8 cellular contexts compared by ENCODE assay signal in the genomic region with DNA sequence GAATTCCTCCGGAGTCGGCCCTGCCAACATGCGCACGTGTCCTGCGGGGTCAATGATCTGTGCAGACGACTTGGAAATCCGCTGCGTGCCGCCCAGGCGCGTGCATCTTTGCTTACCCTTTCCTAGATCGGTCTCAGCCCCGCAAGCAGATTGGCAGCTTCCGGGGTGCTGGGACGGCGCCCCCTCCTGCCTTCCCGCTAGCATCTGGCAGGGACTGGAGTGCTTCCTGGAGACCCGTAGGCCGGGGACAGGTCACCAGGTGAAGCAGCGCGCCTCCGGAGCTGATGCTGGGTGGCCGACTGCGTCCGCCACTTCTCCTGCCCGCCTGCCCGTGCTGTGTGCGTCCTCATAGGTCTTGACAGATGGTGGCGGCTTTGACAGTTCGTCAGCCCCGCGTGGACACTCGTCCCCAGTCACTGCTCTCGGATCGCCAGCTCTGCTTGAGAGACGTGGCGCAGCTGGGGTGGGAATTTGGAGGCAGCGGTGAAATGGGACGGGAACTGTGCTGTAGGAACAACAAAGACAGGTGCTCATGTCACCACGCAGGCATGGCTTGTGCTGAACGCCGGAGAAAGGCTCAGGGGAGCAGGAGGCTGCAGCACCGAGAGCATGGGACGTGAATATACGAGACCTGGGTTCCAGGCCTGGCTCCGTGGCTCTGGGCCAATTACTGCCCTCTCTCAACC. TPM values are rescaled to one million over a fixed set of nuclear protein-coding genes. Genes with fewer than 3 reads are reported as not detected.
DNase-seq lines count a peak whose midpoint lies in the region; ATAC-seq and TF ChIP-seq lines count a peak whose summit lies in the region.

No MANE protein-coding gene starts in this region.

- peaks cover 27% of the 10 kb centered on the region for H3K27me3 Mint-ChIP-seq in CD8-positive, alpha-beta T cell (ENCODE audit: low read depth)
- H3K27me3 Mint-ChIP-seq in activated B cell treated with CpG ODN at 0.5 μM for 24 hours = peaks cover 35% of the 10 kb centered on the region

- H3K4me1 Mint-ChIP-seq in CD8-positive, alpha-beta T cell (ENCODE audit: low read depth) = peaks cover 18% of the 10 kb centered on the region
- peaks cover 18% of the 10 kb centered on the region for H3K4me1 Mint-ChIP-seq in activated B cell treated with CpG ODN at 0.5 μM for 24 hours

- POLR2A ChIA-PET in CD8-positive, alpha-beta T cell (lab: Charles Lee) = no interaction called here
- POLR2A ChIA-PET in activated B cell treated with CpG ODN at 0.5 μM for 24 hours (lab: Charles Lee) = no interaction called here

- no peak overlapping the region for H3K27ac Mint-ChIP-seq in CD8-positive, alpha-beta T cell
- no peak overlapping the region for H3K27ac Mint-ChIP-seq in activated B cell treated with CpG ODN at 0.5 μM for 24 hours

- no peaks in the 10 kb centered on the region for H3K9me3 Mint-ChIP-seq in CD8-positive, alpha-beta T cell
- H3K9me3 Mint-ChIP-seq in activated B cell treated with CpG ODN at 0.5 μM for 24 hours = no peaks in the 10 kb centered on the region

- CTCF ChIA-PET in CD8-positive, alpha-beta T cell (lab: Charles Lee) = interaction anchor here (0.7 to 3.4 kb wide), 39 partner anchors 8 to 1065 kb away, joined by 3 to 68 read pairs (median 4); no protein-coding TSS in a partner anchor
- CTCF ChIA-PET in activated B cell treated with CpG ODN at 0.5 μM for 24 hours (lab: Charles Lee) = interaction anchor here (0.6 to 3.9 kb wide), 20 partner anchors 11 to 493 kb away, joined by 3 to 89 read pairs (median 4); a partner anchor contains a TSS

- TF ChIP-seq CTCF in CD8-positive, alpha-beta T cell (IDR thresholded peaks at IDR 0.05) = no peak
- TF ChIP-seq CTCF in activated B cell treated with CpG ODN at 0.5 μM for 24 hours (IDR thresholded peaks at IDR 0.05) (no peak), fibroblast of pulmonary artery (IDR thresholded peaks at IDR 0.05; ENCODE audit: low read length, missing control alignments) (no peak)

- intact Hi-C loops in CD8-positive, alpha-beta T cell (cut with DNase I, micrococcal nuclease) = loop anchor here (1.0 to 10.0 kb wide), 4 partner anchors 197 to 869 kb away; a partner anchor contains a TSS
- intact Hi-C loops in activated B cell treated with CpG ODN at 0.5 μM for 24 hours (cut with micrococcal nuclease) = loop anchor here (1.0 to 5.0 kb wide), 5 partner anchors 327 to 733 kb away; a partner anchor contains a TSS

- H3K27ac ChIP-seq in CD8-positive, alpha-beta T cell (ENCODE audit: low read depth, low read length) = no peak overlapping the region

- H3K4me3 Mint-ChIP-seq in CD8-positive, alpha-beta T cell = peak overlapping the region; percentile 92
- H3K4me3 Mint-ChIP-seq in activated B cell treated with CpG ODN at 0.5 μM for 24 hours = peak overlapping the region; percentile 85

- no peaks in the 10 kb centered on the region for H3K36me3 ChIP-seq in CD8-positive, alpha-beta T cell (ENCODE audit: insufficient read depth, low read length)

- no peaks in the 10 kb centered on the region for H3K27me3 ChIP-seq in CD8-positive, alpha-beta T cell (ENCODE audit: insufficient read depth, low read length)

- H3K9me3 ChIP-seq in CD8-positive, alpha-beta T cell (ENCODE audit: low read length) = no peaks in the 10 kb centered on the region

- peak; percentile 61 for ATAC-seq in CD8-positive, alpha-beta T cell
- ATAC-seq in GM19035 (IDR thresholded peaks at IDR 0.05; ENCODE audit: unreplicated experiment) (peak; percentile 46), HG03139 (IDR thresholded peaks at IDR 0.05; ENCODE audit: unreplicated experiment) (peak; percentile 27), activated B cell treated with CpG ODN at 0.5 μM for 24 hours (ENCODE audit: low read depth) (peak; percentile 37)

- peak overlapping the region; percentile 53 for H3K4me3 ChIP-seq in CD8-positive, alpha-beta T cell (ENCODE audit: low read depth, low read length)
- peak overlapping the region; percentile 40 for H3K4me3 ChIP-seq in fibroblast of pulmonary artery (replicated peaks; ENCODE audit: low read depth, low read length)

- H3K4me1 ChIP-seq in CD8-positive, alpha-beta T cell (ENCODE audit: insufficient read depth, low read length) = peaks cover 6% of the 10 kb centered on the region

- peaks cover 2% of the 10 kb centered on the region for H3K36me3 Mint-ChIP-seq in CD8-positive, alpha-beta T cell
- H3K36me3 Mint-ChIP-seq in activated B cell treated with CpG ODN at 0.5 μM for 24 hours (ENCODE audit: low read depth) = no peaks in the 10 kb centered on the region

- DNase-seq in CD8-positive, alpha-beta T cell = peak in 3 of 7 experiments; percentile 11 to 27 (median 27)
- DNase-seq in activated B cell treated with CpG ODN at 0.5 μM for 24 hours (peak; percentile 25), fibroblast of pulmonary artery (ENCODE audit: low read depth) (no peak), occipital lobe (lab: John Stamatoyannopoulos, UW) (peak; percentile 32), NAMALWA (ENCODE audit: low spot score) (no peak), activated gamma-delta T cell treated with Interleukin-2 at 50 U/mL for 16 hours (no peak)

RNA-seq across cellular contexts. Expression of a gene that starts 21.9 kb away (rescaled TPM):
- total RNA-seq in CD8-positive, alpha-beta T cell = not detected
- total RNA-seq in activated B cell treated with CpG ODN at 0.5 μM for 24 hours = not detected in 2 replicates
- not detected for total RNA-seq in occipital lobe

RNA-seq across cellular contexts. Expression of a gene that starts 37.3 kb away (rescaled TPM):
- total RNA-seq in CD8-positive, alpha-beta T cell = not detected
- not detected in 2 replicates for total RNA-seq in activated B cell treated with CpG ODN at 0.5 μM for 24 hours
- total RNA-seq in occipital lobe = 1.2 TPM

Comparison
In these comparisons a context has a peak if more than half of its experiments do, and no peak if none do; other contexts are left out.
1. DNase-seq: peak in activated B cell treated with CpG ODN at 0.5 μM for 24 hours (single experiment) and occipital lobe (single experiment); none in fibroblast of pulmonary artery (single experiment), NAMALWA (single experiment) and activated gamma-delta T cell treated with Interleukin-2 at 50 U/mL for 16 hours (single experiment).
2. Peak in every context shown above with its lines, with median percentiles within 50 percentile points of each other: ATAC-seq.